ENCODE assay signal across 23 cellular contexts in the genomic region with DNA sequence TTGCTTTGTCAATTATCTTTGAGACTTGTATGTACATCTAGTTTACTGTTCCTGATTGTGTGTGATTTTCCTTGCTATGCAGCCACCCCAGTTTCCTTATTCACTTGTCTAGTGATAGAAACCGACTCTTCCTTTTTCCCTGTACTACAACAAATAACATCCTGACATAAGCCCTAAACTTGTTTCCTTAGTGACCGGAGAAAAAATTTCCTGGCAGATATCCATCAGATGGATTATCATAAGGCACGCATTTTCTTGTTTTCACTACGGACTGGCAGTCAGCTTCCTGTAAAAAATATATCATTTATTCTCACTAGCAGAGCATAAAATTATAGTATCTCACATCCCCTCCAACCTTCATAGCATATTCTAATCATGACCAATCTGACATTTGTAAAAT.
DNase-seq lines count a peak whose midpoint lies in the region; FAIRE-seq and TF ChIP-seq lines count a peak whose summit lies in the region.
"Had no signal": no experiment of that assay in that cellular context is flagged by ENCODE, and none has a peak within 500 bp of the region (broad histone marks: within the 10 kb centered on the region; RNA-seq: fewer than 3 reads in every experiment).

No MANE protein-coding gene starts in this region.

- H3K36me3 Mint-ChIP-seq in type B pancreatic cell, result no peaks in the 10 kb centered on the region

- no peak overlapping the region for H3K27ac ChIP-seq in endothelial cell of umbilical vein (ENCODE audit: insufficient read depth, low read depth, low read length)
- H3K27ac ChIP-seq: BLaER1 treated with 17β-estradiol and CSF1 and Interleukin-3, amounts not matched to agents 10 nM and 100 nM had no signal

- TF ChIP-seq CTCF in endothelial cell of umbilical vein (IDR thresholded peaks at IDR 0.05; ENCODE audit: extremely low read depth in 1 of 2, insufficient read depth in 1 of 2, low read depth in 1 of 2, low read length in 2 of 2), result no peak
- no peak for TF ChIP-seq CTCF in type B pancreatic cell (conservative IDR thresholded peaks at IDR 0.05)

- BruUV-seq in endothelial cell of umbilical vein (replicated peaks; lab: Mats Ljungman, UMichigan), result no TSS peak

- H3K9ac ChIP-seq in endothelial cell of umbilical vein (replicated peaks; ENCODE audit: extremely low read depth, insufficient read depth, low read length), result no peak overlapping the region
- H3K9ac ChIP-seq: BLaER1 treated with 17β-estradiol and CSF1 and Interleukin-3, amounts not matched to agents 10 nM and 100 nM; SK-N-SH had no signal

- H3K27me3 Mint-ChIP-seq in type B pancreatic cell, result no peaks in the 10 kb centered on the region
- H3K27me3 Mint-ChIP-seq: CD4-positive, alpha-beta T cell had no signal

- no peaks in the 10 kb centered on the region for H3K4me1 ChIP-seq in endothelial cell of umbilical vein (ENCODE audit: control insufficient read depth, extremely low read depth, insufficient read depth, low read length)
- H3K4me1 ChIP-seq: BLaER1 treated with 17β-estradiol and CSF1 and Interleukin-3, amounts not matched to agents 10 nM and 100 nM had no signal

- H3K27ac Mint-ChIP-seq in type B pancreatic cell, result no peak overlapping the region
- H3K27ac Mint-ChIP-seq: CD4-positive, alpha-beta T cell had no signal

- no peaks in the 10 kb centered on the region for H3K27me3 ChIP-seq in endothelial cell of umbilical vein (ENCODE audit: control insufficient read depth in 2 of 2, insufficient read depth in 2 of 2, low read length in 2 of 2)
- no peaks in the 10 kb centered on the region for H3K27me3 ChIP-seq in H7 (ENCODE audit: control insufficient read depth, insufficient read depth, low read length)
- H3K27me3 ChIP-seq: BLaER1 treated with 17β-estradiol and CSF1 and Interleukin-3, amounts not matched to agents 10 nM and 100 nM had no signal

- intact Hi-C loops in endothelial cell of umbilical vein (cut with micrococcal nuclease), result no loop called here

- no peaks in the 10 kb centered on the region for H3K9me3 Mint-ChIP-seq in type B pancreatic cell

- no peaks in the 10 kb centered on the region for H3K9me3 ChIP-seq in endothelial cell of umbilical vein (replicated peaks; ENCODE audit: control insufficient read depth, insufficient read depth, low read length)
- H3K9me3 ChIP-seq: BLaER1 treated with 17β-estradiol and CSF1 and Interleukin-3, amounts not matched to agents 10 nM and 100 nM; SK-N-SH had no signal

- H3K79me2 ChIP-seq in endothelial cell of umbilical vein (ENCODE audit: control insufficient read depth, insufficient read depth, low read length), result no peaks in the 10 kb centered on the region

- no peak overlapping the region for H3K4me2 ChIP-seq in endothelial cell of umbilical vein (ENCODE audit: insufficient read depth, low read length)
- H3K4me2 ChIP-seq: BLaER1 treated with 17β-estradiol and CSF1 and Interleukin-3, amounts not matched to agents 10 nM and 100 nM; SK-N-SH had no signal

- no peaks in the 10 kb centered on the region for H3K9me1 ChIP-seq in endothelial cell of umbilical vein (replicated peaks; ENCODE audit: control insufficient read depth, extremely low read depth, insufficient read depth, low read length)

- no peak for TF ChIP-seq POLR2A in endothelial cell of umbilical vein (IDR thresholded peaks at IDR 0.05; ENCODE audit: low read depth, low read length)

- H3K36me3 ChIP-seq in endothelial cell of umbilical vein (ENCODE audit: control insufficient read depth in 2 of 2, extremely low read depth in 1 of 2, insufficient read depth in 2 of 2, low read length in 2 of 2) (no peaks in the 10 kb centered on the region), H7 (replicated peaks; ENCODE audit: control insufficient read depth, insufficient read depth, low read length) (no peaks in the 10 kb centered on the region)
- H3K36me3 ChIP-seq: BLaER1 treated with 17β-estradiol and CSF1 and Interleukin-3, amounts not matched to agents 10 nM and 100 nM had no signal

- no peak overlapping the region for H3K4me3 ChIP-seq in endothelial cell of umbilical vein (replicated peaks in 1 of 3; ENCODE audit: insufficient read depth in 1 of 3, low read depth in 1 of 3, low read length in 3 of 3)
- H3K4me3 ChIP-seq in H7 (ENCODE audit: insufficient read depth, low read depth, low read length), result no peak overlapping the region
- H3K4me3 ChIP-seq: BLaER1 treated with 17β-estradiol and CSF1 and Interleukin-3, amounts not matched to agents 10 nM and 100 nM had no signal

- DNase-seq in LHCN-M2 (ENCODE audit: low read depth) (peak; percentile 72), NCI-H69 (lab: John Stamatoyannopoulos, UW) (peak; percentile 30), endothelial cell of umbilical vein (ENCODE audit: low read depth, low spot score) (peak; percentile 30), myocyte (ENCODE audit: low read depth) (peak; percentile 62), RKO (ENCODE audit: low spot score) (no peak), type B pancreatic cell (ENCODE audit: extremely low spot score, unreplicated experiment) (no peak), NCI-H82 (lab: John Stamatoyannopoulos, UW) (no peak), H7 (no peak)
- DNase-seq: AML-193; CD4-positive, alpha-beta T cell; Karpas-422; NCI-H1105; NCI-H146; NCI-H1930; NCI-H2107; NCI-H510A; SK-N-SH had no signal

- dilution Hi-C loops in endothelial cell of umbilical vein (cut with MboI; ENCODE audit: extremely low pct_ligation_motif_present, low sequenced_read_pairs), result no loop called here

- H2AFZ ChIP-seq in endothelial cell of umbilical vein (ENCODE audit: low read depth, low read length), result no peak overlapping the region

- no peak for FAIRE-seq in endothelial cell of umbilical vein (lab: Jason Lieb, UNC)
- FAIRE-seq: A204.1, D721Med, H54, HepG2, RCC 7860 had no signal

- POLR2A ChIA-PET in endothelial cell of umbilical vein (lab: Charles Lee), result no interaction called here

- no peaks in the 10 kb centered on the region for H4K20me1 ChIP-seq in endothelial cell of umbilical vein (replicated peaks; ENCODE audit: control insufficient read depth, extremely low read depth, insufficient read depth, low read length)
- H4K20me1 ChIP-seq: BLaER1 treated with 17β-estradiol and CSF1 and Interleukin-3, amounts not matched to agents 10 nM and 100 nM had no signal

- no peak overlapping the region for H3K4me3 Mint-ChIP-seq in type B pancreatic cell
- H3K4me3 Mint-ChIP-seq: CD4-positive, alpha-beta T cell had no signal

- H3K4me1 Mint-ChIP-seq in type B pancreatic cell (ENCODE audit: unreplicated experiment), result peaks cover 5% of the 10 kb centered on the region

- CTCF ChIA-PET in endothelial cell of umbilical vein (lab: Charles Lee), result no interaction called here

TF ChIP-seq in endothelial cell of umbilical vein, 7 proteins besides CTCF, POLR2A, EP300 and RAD21:
- TF ChIP-seq, protein P1, sequence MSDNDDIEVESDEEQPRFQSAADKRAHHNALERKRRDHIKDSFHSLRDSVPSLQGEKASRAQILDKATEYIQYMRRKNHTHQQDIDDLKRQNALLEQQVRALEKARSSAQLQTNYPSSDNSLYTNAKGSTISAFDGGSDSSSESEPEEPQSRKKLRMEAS (IDR thresholded peaks at IDR 0.05; ENCODE audit: insufficient read depth, insufficient read length), result no peak
- TF ChIP-seq MYC (IDR thresholded peaks at IDR 0.05; ENCODE audit: low read depth, low read length) (no peak), FOS (IDR thresholded peaks at IDR 0.05; ENCODE audit: borderline replicate concordance, insufficient read depth, low read length) (no peak), POLR2AphosphoS5 (IDR thresholded peaks at IDR 0.05; ENCODE audit: insufficient read depth, low read depth, low read length) (no peak), GATA2 (IDR thresholded peaks at IDR 0.05; ENCODE audit: insufficient read depth, insufficient read length, low read depth, low read length) (no peak), JUN (IDR thresholded peaks at IDR 0.05; ENCODE audit: borderline replicate concordance, insufficient read depth, insufficient read length, low read depth) (no peak), EZH2 (IDR thresholded peaks at IDR 0.05; ENCODE audit: borderline replicate concordance, low read depth, low read length, severe bottlenecking) (no peak)
TF ChIP-seq in endothelial cell of umbilical vein: peak in this region for 0.

Comparison
In these comparisons a context has a peak if more than half of its experiments do, and no peak if none do; other contexts are left out.
1. DNase-seq: peak in LHCN-M2 (single experiment), NCI-H69 (single experiment), endothelial cell of umbilical vein (single experiment) and myocyte (single experiment); none in RKO (single experiment), type B pancreatic cell (single experiment), NCI-H82 (single experiment) and H7 (single experiment).